Comparison of ENCODE assay signal across 8 cellular contexts in the genomic region with DNA sequence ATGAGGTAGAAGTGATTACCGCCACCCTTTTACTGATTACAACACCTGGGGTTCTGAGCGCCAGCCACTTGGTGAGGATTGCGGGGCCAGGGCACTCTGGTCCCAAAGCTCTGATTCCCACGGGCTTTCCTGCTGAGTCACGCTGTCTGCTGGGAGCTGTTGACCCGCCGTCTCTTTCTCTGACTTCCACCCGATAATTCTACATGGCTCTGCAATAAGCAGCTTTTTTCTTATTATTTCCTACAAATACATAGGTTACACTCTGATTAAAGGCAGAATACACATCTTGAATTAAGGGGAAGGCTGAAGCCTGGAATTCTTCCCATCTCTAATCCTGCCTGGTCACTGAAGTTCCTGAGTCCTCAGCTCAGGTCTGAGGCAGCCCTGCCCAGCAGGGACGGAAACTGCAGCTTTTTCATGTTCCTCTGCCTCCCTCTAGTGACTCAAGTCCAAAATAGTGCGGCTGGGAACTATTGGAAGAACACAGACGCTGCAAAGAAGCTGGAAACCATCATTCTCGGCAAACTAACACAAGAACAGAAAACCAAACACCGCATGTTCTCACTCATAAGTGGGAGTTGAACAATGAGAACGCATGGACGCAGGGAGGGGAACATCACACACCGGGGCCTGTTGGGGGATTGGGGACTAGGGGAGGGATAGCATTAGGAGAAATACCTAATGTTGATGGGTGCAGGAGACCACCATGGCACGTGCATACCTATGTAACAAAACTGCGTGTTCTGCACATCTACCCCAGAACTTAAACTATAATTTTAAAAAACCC.
A peak's percentile ranks its signal among the peaks of the same experiment; 100 is the strongest.
DNase-seq lines count a peak whose midpoint lies in the region; ATAC-seq, FAIRE-seq and TF ChIP-seq lines count a peak whose summit lies in the region.

No MANE protein-coding gene starts in this region.

- no peak for TF ChIP-seq POLR2A in HepG2 (IDR thresholded peaks at IDR 0.05; ENCODE audit: insufficient read depth in 1 of 2, low read depth in 2 of 2, low read length in 2 of 2)

- intact Hi-C loops in activated CD4-positive, alpha-beta T cell treated with anti-CD3 and anti-CD28 coated beads for 36 hours (cut with DNase I, micrococcal nuclease), result loop anchor here (1.0 to 10.0 kb wide), 10 partner anchors 53 to 509 kb away; partner anchors contain the start of genes FBH1 (in 1 of the 2) and PFKFB3 (in 1 of the 2)
- intact Hi-C loops in HepG2 (cut with micrococcal nuclease; ENCODE audit: unreplicated experiment), result loop anchor here (1.0 to 10.0 kb wide), 5 partner anchors 127 to 389 kb away; partner anchors contain the start of genes PFKFB3 and RBM17

- peaks cover 49% of the 10 kb centered on the region for H3K4me1 Mint-ChIP-seq in activated CD4-positive, alpha-beta T cell treated with anti-CD3 and anti-CD28 coated beads for 36 hours

- H2AFZ ChIP-seq in HepG2 (ENCODE audit: low read length), result peak overlapping the region; percentile 67

- in situ Hi-C loops in HepG2 (cut with HindIII; ENCODE audit: extremely low pct_ligation_motif_present, low pct_unique_long_range_greater_than_20kb), result loop anchor here (5.0 to 10.0 kb wide), 2 partner anchors 199 to 227 kb away; partner anchors contain the start of gene PFKFB3

- ATAC-seq in GM18511 (IDR thresholded peaks at IDR 0.05; ENCODE audit: unreplicated experiment), result peak; percentile 82
- ATAC-seq in HG03175 (IDR thresholded peaks at IDR 0.05; ENCODE audit: unreplicated experiment), result peak; percentile 82
- ATAC-seq in activated CD4-positive, alpha-beta T cell treated with anti-CD3 and anti-CD28 coated beads for 36 hours, result peak; percentile 89
- ATAC-seq in HepG2, result peak; percentile 98

- no peaks in the 10 kb centered on the region for H3K27me3 ChIP-seq in duodenal mucosa (ENCODE audit: control insufficient read depth in 1 of 2, insufficient read depth in 2 of 2, low read length in 2 of 2)
- H3K27me3 ChIP-seq in HepG2 (ENCODE audit: control insufficient read depth in 1 of 2, insufficient read depth in 2 of 2, low read length in 2 of 2), result peaks cover 1 to 30% of the 10 kb centered on the region in 2 experiments; a peak in 3 of 5 replicates

- peak; percentile 65 for FAIRE-seq in HepG2 (lab: Jason Lieb, UNC)

- CTCF ChIA-PET in AG04449 (lab: Yijun Ruan, JAX), result interaction anchor here (0.6 to 10.1 kb wide), 80 partner anchors 9 to 1398 kb away, joined by 3 to 278 read pairs (median 5); partner anchors contain the start of genes ANKRD16, FBH1, PFKFB3 and RBM17
- CTCF ChIA-PET in activated CD4-positive, alpha-beta T cell treated with anti-CD3 and anti-CD28 coated beads for 36 hours (lab: Charles Lee), result interaction anchor here (0.5 to 4.1 kb wide), 73 partner anchors 9 to 1590 kb away, joined by 3 to 77 read pairs (median 5); partner anchors contain the start of gene PFKFB3
- CTCF ChIA-PET in HepG2 (lab: Yijun Ruan, JAX; ENCODE audit: low intra/inter-chr PET ratio, low total read pairs), result interaction anchor here (1.1 to 2.7 kb wide), 4 partner anchors 199 to 313 kb away, joined by 3 to 25 read pairs (median 24); partner anchors contain the start of genes PFKFB3 and RBM17

- BruUV-seq in HepG2 (replicated peaks; lab: Mats Ljungman, UMichigan), result no TSS peak

- H3K9me3 ChIP-seq in duodenal mucosa (ENCODE audit: control insufficient read depth in 1 of 2, low read length in 2 of 2) (no peaks in the 10 kb centered on the region), HepG2 (ENCODE audit: low read length) (no peaks in the 10 kb centered on the region)

- no peaks in the 10 kb centered on the region for H3K9me3 Mint-ChIP-seq in activated CD4-positive, alpha-beta T cell treated with anti-CD3 and anti-CD28 coated beads for 36 hours (ENCODE audit: low read depth)

- H3K27ac ChIP-seq in duodenal mucosa (ENCODE audit: low read depth, low read length) (no peak overlapping the region), HepG2 (ENCODE audit: extremely low read length, insufficient read depth, low read length) (no peak overlapping the region)

- H3K27ac Mint-ChIP-seq in activated CD4-positive, alpha-beta T cell treated with anti-CD3 and anti-CD28 coated beads for 36 hours, result peak overlapping the region; percentile 78

- H3K9ac ChIP-seq in duodenal mucosa (ENCODE audit: low read depth in 1 of 2, low read length in 2 of 2), result peak overlapping the region in 1 of 2 donors; percentile 34
- H3K9ac ChIP-seq in HepG2 (ENCODE audit: insufficient read depth, low read depth, low read length), result no peak overlapping the region

- POLR2A ChIA-PET in AG04449 (lab: Yijun Ruan, JAX), result interaction anchor here (0.6 to 8.6 kb wide), 8 partner anchors 139 to 1621 kb away, joined by 3 to 201 read pairs (median 4); partner anchors contain the start of genes PFKFB3 and RBM17
- POLR2A ChIA-PET in activated CD4-positive, alpha-beta T cell treated with anti-CD3 and anti-CD28 coated beads for 36 hours (lab: Charles Lee), result interaction anchor here (0.6 to 2.1 kb wide), 8 partner anchors 54 to 1828 kb away, joined by 3 to 15 read pairs (median 4); partner anchors contain the start of gene PFKFB3
- POLR2A ChIA-PET in HepG2 (lab: Yijun Ruan, JAX), result interaction anchor here (0.6 to 1.0 kb wide), 2 partner anchors 199 to 206 kb away, joined by 3 to 4 read pairs; partner anchors contain the start of gene PFKFB3

- TF ChIP-seq EP300 in HepG2 (IDR thresholded peaks at IDR 0.05; ENCODE audit: low read depth in 2 of 2, low read length in 2 of 2) (no peak), HepG2 (CRISPR knock-in tag; IDR thresholded peaks at IDR 0.05; ENCODE audit: borderline replicate concordance) (no peak)

- H4K20me1 ChIP-seq in HepG2 (ENCODE audit: insufficient read depth, low read length), result no peaks in the 10 kb centered on the region

- H3K4me2 ChIP-seq in HepG2 (ENCODE audit: low read depth, low read length), result peak overlapping the region; percentile 70

- TF ChIP-seq RAD21 in HepG2 (CRISPR knock-in tag; IDR thresholded peaks at IDR 0.05), result peak; percentile 87

- peak; percentile 70 for DNase-seq in AG04449 (ENCODE audit: low read depth, low spot score)
- peak; percentile 62 for DNase-seq in NCI-H345 (lab: John Stamatoyannopoulos, UW)
- DNase-seq in activated CD4-positive, alpha-beta T cell treated with anti-CD3 and anti-CD28 coated beads for 36 hours, result peak; percentile 76
- peak; percentile 83 for DNase-seq in HepG2 (ENCODE audit: low spot score)
- peak; percentile 32 for DNase-seq in stimulated activated CD4-positive, alpha-beta T cell treated with anti-CD3 and anti-CD28 coated beads, Interleukin-4, amount 100 ng/mL, for 1 hour

- 2% methylated on average over 18 of the region's 18 CpGs for WGBS in HepG2 (ENCODE audit: low lambda C conversion rate)

- peaks cover 11% of the 10 kb centered on the region for H3K27me3 Mint-ChIP-seq in activated CD4-positive, alpha-beta T cell treated with anti-CD3 and anti-CD28 coated beads for 36 hours

- peaks cover 8 to 9% of the 10 kb centered on the region in 2 donors for H3K4me1 ChIP-seq in duodenal mucosa (ENCODE audit: control insufficient read depth in 1 of 2, insufficient read depth in 2 of 2, low read length in 2 of 2)
- peaks cover 6% of the 10 kb centered on the region; the same call in 1 of the 2 replicates for H3K4me1 ChIP-seq in HepG2 (ENCODE audit: insufficient read depth, low read length)

- H3K36me3 Mint-ChIP-seq in activated CD4-positive, alpha-beta T cell treated with anti-CD3 and anti-CD28 coated beads for 36 hours (ENCODE audit: low read depth), result no peaks in the 10 kb centered on the region

- H3K36me3 ChIP-seq in duodenal mucosa (ENCODE audit: control insufficient read depth in 1 of 2, insufficient read depth in 2 of 2, low read length in 2 of 2) (no peaks in the 10 kb centered on the region), HepG2 (replicated peaks in 1 of 2; ENCODE audit: control insufficient read depth in 1 of 2, insufficient read depth in 2 of 2, low read length in 2 of 2) (no peaks in the 10 kb centered on the region)

- H3K79me2 ChIP-seq in HepG2 (ENCODE audit: insufficient read depth, low read length), result no peaks in the 10 kb centered on the region

- peak overlapping the region; percentile 56 for H3K4me3 Mint-ChIP-seq in activated CD4-positive, alpha-beta T cell treated with anti-CD3 and anti-CD28 coated beads for 36 hours

- TF ChIP-seq CTCF in AG04449 (IDR thresholded peaks at IDR 0.05; ENCODE audit: insufficient read depth, low read length, missing control alignments) (peak; percentile 80), HepG2 (CRISPR knock-in tag; IDR thresholded peaks at IDR 0.05) (peak; percentile 93)

- peak overlapping the region; percentile 39 for H3K4me3 ChIP-seq in AG04449 (ENCODE audit: low read depth, low read length)
- peak overlapping the region; percentile 59 to 64 for H3K4me3 ChIP-seq in duodenal mucosa (ENCODE audit: low read depth in 1 of 2, low read length in 2 of 2)
- H3K4me3 ChIP-seq in HepG2 (replicated peaks in 1 of 3; ENCODE audit: insufficient read depth in 1 of 3, low read depth in 2 of 3, low read length in 3 of 3), result peak overlapping the region in 2 of 3 experiments; percentile 51; a peak in 4 of 6 replicates

TF ChIP-seq in HepG2, 621 proteins besides CTCF, POLR2A, EP300 and RAD21 (continues in another document):
- TF ChIP-seq ZNF510 (CRISPR knock-in tag; IDR thresholded peaks at IDR 0.05; ENCODE audit: low read depth) (no peak), ETV5 (CRISPR knock-in tag; IDR thresholded peaks at IDR 0.05; ENCODE audit: borderline replicate concordance) (peak; percentile 53; the same call in 1 of the 2 replicates), CCAR2 (optimal IDR thresholded peaks at IDR 0.05; ENCODE audit: low read depth, low read length) (no peak), ATF4 (CRISPR knock-in tag; IDR thresholded peaks at IDR 0.05) (no peak), ZSCAN29 (CRISPR knock-in tag; conservative IDR thresholded peaks at IDR 0.05) (no peak), ELF3 (CRISPR knock-in tag; IDR thresholded peaks at IDR 0.05) (peak; percentile 43; the same call in 1 of the 2 replicates), ZNF644 (CRISPR knock-in tag; IDR thresholded peaks at IDR 0.05; ENCODE audit: low read depth) (no peak)
- TF ChIP-seq, protein P1, sequence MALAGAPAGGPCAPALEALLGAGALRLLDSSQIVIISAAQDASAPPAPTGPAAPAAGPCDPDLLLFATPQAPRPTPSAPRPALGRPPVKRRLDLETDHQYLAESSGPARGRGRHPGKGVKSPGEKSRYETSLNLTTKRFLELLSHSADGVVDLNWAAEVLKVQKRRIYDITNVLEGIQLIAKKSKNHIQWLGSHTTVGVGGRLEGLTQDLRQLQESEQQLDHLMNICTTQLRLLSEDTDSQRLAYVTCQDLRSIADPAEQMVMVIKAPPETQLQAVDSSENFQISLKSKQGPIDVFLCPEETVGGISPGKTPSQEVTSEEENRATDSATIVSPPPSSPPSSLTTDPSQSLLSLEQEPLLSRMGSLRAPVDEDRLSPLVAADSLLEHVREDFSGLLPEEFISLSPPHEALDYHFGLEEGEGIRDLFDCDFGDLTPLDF (CRISPR knock-in tag; IDR thresholded peaks at IDR 0.05), result no peak

Comparison
In these comparisons a context has a peak if more than half of its experiments do, and no peak if none do; other contexts are left out.
1. DNase-seq: peak in every context shown above with its lines; median percentile 83 in HepG2; 76 in activated CD4-positive, alpha-beta T cell treated with anti-CD3 and anti-CD28 coated beads for 36 hours; 70 in AG04449; 62 in NCI-H345; 32 in stimulated activated CD4-positive, alpha-beta T cell treated with anti-CD3 and anti-CD28 coated beads, Interleukin-4, amount 100 ng/mL, for 1 hour.